Comparison of ENCODE assay signal across 1 cellular context in the genomic region with DNA sequence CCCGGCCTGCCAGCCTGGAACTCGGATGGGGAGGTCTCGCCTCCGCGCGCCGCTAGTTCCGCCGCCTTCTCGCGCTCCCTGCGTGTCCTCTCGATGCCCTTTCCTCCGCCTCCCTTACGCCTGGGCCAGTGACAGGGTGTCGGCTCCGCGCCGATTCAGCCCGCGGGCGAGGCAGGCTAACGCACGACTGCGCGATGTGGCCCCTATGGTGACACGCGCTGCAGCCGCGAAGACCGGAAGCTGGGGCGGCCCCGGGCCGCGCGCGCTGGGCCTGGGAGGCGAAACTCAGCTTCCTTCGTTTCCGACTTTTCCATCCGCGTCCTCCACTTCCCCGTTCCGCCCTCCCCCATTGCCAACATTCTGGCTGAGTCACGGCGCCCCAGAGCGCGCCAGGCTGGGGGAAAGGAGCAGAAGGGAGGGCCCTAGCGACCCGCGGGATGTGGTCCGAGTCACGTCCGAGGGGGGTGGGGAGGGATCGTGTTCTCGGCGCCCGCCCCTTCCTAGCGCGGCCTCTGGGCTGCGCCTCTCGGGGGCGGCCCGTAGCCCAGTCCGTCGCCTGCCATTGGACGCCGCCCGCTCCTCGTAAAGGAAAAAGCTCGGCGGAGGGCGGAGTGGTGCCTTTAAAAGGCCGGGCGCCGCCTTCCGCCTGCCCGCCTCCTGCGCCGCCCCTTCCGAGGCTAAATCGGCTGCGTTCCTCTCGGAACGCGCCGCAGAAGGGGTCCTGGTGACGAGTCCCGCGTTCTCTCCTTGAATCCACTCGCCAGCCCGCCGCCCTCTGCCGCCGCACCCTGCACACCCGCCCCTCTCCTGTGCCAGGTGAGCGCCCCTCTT.
TF ChIP-seq lines count a peak whose summit lies in the region.

ALDOA (plus strand) TSS at position 649 of the 831 bp plus-strand sequence. CDS start 1,138 bp downstream, outside the sequence.

TF ChIP-seq in H1, 55 proteins besides CTCF, POLR2A, EP300 and RAD21 (continued from another document):
- TF ChIP-seq SIRT6 (IDR thresholded peaks at IDR 0.05; ENCODE audit: low read length) (no peak), NANOG (IDR thresholded peaks at IDR 0.05; ENCODE audit: insufficient read depth, low read depth, low read length, poor library complexity, severe bottlenecking) (no peak)
TF ChIP-seq in H1: peak in this region for 21.
